35 cellular contexts compared by ENCODE assay signal in genomic region chrX:111759676-111760075, GRCh38.
"Had no signal": no experiment of that assay in that cellular context is flagged by ENCODE, and none has a peak within 500 bp of the region (broad histone marks: within the 10 kb centered on the region; RNA-seq: fewer than 3 reads in every experiment).

No MANE protein-coding gene starts in this region.

- H3K27ac ChIP-seq: brain microvascular endothelial cell, RWPE1, WERI-Rb-1 had no signal

- ATAC-seq: activated CD8-positive, alpha-beta memory T cell treated with anti-CD3 and anti-CD28 coated beads, Interleukin-2, amount 10 ng/mL, durations not matched to agents 7 days and 5 days; activated T-cell treated with anti-CD3 and anti-CD28 coated beads, Interleukin-2, amount 50 U/mL, for 72 hours; activated T-helper 17 cell treated with anti-CD3 and anti-CD28 coated beads, Interleukin-2, amount 50 U/mL, for 72 hours; K562; PC-3; Right ventricle myocardium inferior; SK-N-SH treated with all-trans-retinoic acid at 6 μM for 48 hours; T-cell; T-helper 17 cell had no signal

- H3K27me3 Mint-ChIP-seq: activated CD4-positive, alpha-beta memory T cell treated with anti-CD3 and anti-CD28 coated beads, Interleukin-2, amount 10 ng/mL, durations not matched to agents 7 days and 5 days; activated CD8-positive, alpha-beta memory T cell treated with anti-CD3 and anti-CD28 coated beads, Interleukin-2, amount 10 ng/mL, durations not matched to agents 7 days and 5 days; activated naive CD8-positive, alpha-beta T cell treated with anti-CD3 and anti-CD28 coated beads for 36 hours; activated T-helper 17 cell treated with anti-CD3 and anti-CD28 coated beads, Interleukin-2, amount 50 U/mL, for 72 hours; T-cell; T-helper 17 cell had no signal

- DNase-seq: activated CD4-positive, alpha-beta memory T cell treated with anti-CD3 and anti-CD28 coated beads, Interleukin-2, amount 10 ng/mL, durations not matched to agents 7 days and 5 days; activated CD4-positive, alpha-beta T cell treated with anti-CD3 and anti-CD28 coated beads for 1 hour; activated CD4-positive, alpha-beta T cell treated with anti-CD3 and anti-CD28 coated beads for 48 hours; activated CD4-positive, CD25-positive, alpha-beta regulatory T cell; activated CD8-positive, alpha-beta memory T cell treated with anti-CD3 and anti-CD28 coated beads for 24 hours; activated CD8-positive, alpha-beta memory T cell treated with anti-CD3 and anti-CD28 coated beads, Interleukin-2, amount 10 ng/mL, durations not matched to agents 7 days and 5 days; activated CD8-positive, alpha-beta memory T cell treated with anti-CD3 and anti-CD28 coated beads, Interleukin-2, amount 50 U/mL, for 48 hours; activated effector memory CD4-positive, alpha-beta T cell treated with anti-CD3 and anti-CD28 coated beads, Interleukin-2, amount 50 U/mL, for 16 hours; activated naive CD4-positive, alpha-beta T cell; activated naive CD4-positive, alpha-beta T cell treated with anti-CD3 and anti-CD28 coated beads, Interleukin-2, amount 50 U/mL, for 16 hours; activated naive CD8-positive, alpha-beta T cell treated with anti-CD3 and anti-CD28 coated beads for 36 hours; activated T-cell treated with anti-CD3 and anti-CD28 coated beads, Interleukin-2, amount 50 U/mL, for 72 hours; amniotic stem cell; aorta; brain microvascular endothelial cell; central memory CD4-positive, alpha-beta T cell; NCI-H1092 treated with DMSO at 0.1 percent for 48 hours; NCI-H1417; NCI-H146; NCI-H1930; NCI-H2081 treated with DMSO at 0.1 percent for 48 hours; NCI-H510A treated with DMSO at 0.1 percent for 48 hours; NCI-H748 treated with DMSO at 0.1 percent for 48 hours; NK-92 treated with Interleukin-12 subunit alpha and Interleukin-12 subunit beta, amount 100 ng/mL, for 24 hours; PC-3; SIG-M5; T-cell; T-helper 17 cell; WERI-Rb-1 had no signal

- H3K27ac Mint-ChIP-seq: activated CD4-positive, alpha-beta memory T cell treated with anti-CD3 and anti-CD28 coated beads, Interleukin-2, amount 10 ng/mL, durations not matched to agents 7 days and 5 days; activated CD8-positive, alpha-beta memory T cell treated with anti-CD3 and anti-CD28 coated beads, Interleukin-2, amount 10 ng/mL, durations not matched to agents 7 days and 5 days; activated naive CD8-positive, alpha-beta T cell treated with anti-CD3 and anti-CD28 coated beads for 36 hours; activated T-cell treated with anti-CD3 and anti-CD28 coated beads, Interleukin-2, amount 50 U/mL, for 72 hours; activated T-helper 17 cell treated with anti-CD3 and anti-CD28 coated beads, Interleukin-2, amount 50 U/mL, for 72 hours; T-cell; T-helper 17 cell had no signal

- H3K4me1 Mint-ChIP-seq: activated T-helper 17 cell treated with anti-CD3 and anti-CD28 coated beads, Interleukin-2, amount 50 U/mL, for 72 hours had no signal

- FAIRE-seq: K562, RCC 7860 had no signal

- H3K4me3 Mint-ChIP-seq: activated CD4-positive, alpha-beta memory T cell treated with anti-CD3 and anti-CD28 coated beads, Interleukin-2, amount 10 ng/mL, durations not matched to agents 7 days and 5 days; activated CD8-positive, alpha-beta memory T cell treated with anti-CD3 and anti-CD28 coated beads, Interleukin-2, amount 10 ng/mL, durations not matched to agents 7 days and 5 days; activated naive CD8-positive, alpha-beta T cell treated with anti-CD3 and anti-CD28 coated beads for 36 hours; activated T-cell treated with anti-CD3 and anti-CD28 coated beads, Interleukin-2, amount 50 U/mL, for 72 hours; activated T-helper 17 cell treated with anti-CD3 and anti-CD28 coated beads, Interleukin-2, amount 50 U/mL, for 72 hours; T-cell; T-helper 17 cell had no signal

- H3K4me3 ChIP-seq: K562 had no signal

- H3K27me3 ChIP-seq: brain microvascular endothelial cell had no signal

- H3K9me3 Mint-ChIP-seq: activated CD4-positive, alpha-beta memory T cell treated with anti-CD3 and anti-CD28 coated beads, Interleukin-2, amount 10 ng/mL, durations not matched to agents 7 days and 5 days; activated T-cell treated with anti-CD3 and anti-CD28 coated beads, Interleukin-2, amount 50 U/mL, for 72 hours; activated T-helper 17 cell treated with anti-CD3 and anti-CD28 coated beads, Interleukin-2, amount 50 U/mL, for 72 hours; T-cell had no signal

- H3K36me3 ChIP-seq: brain microvascular endothelial cell, WERI-Rb-1 had no signal
